1 cellular context compared by ENCODE assay signal in genomic region chr6:33391278-33392167, GRCh38.
TF ChIP-seq lines count a peak whose summit lies in the region.

KIFC1 (plus strand) TSS chr6:33391823; CDS start chr6:33391986, 163 bp downstream.

TF ChIP-seq in HepG2, 621 proteins besides CTCF, POLR2A, EP300 and RAD21 (continued from another document and continues in another):
- TF ChIP-seq POLR2AphosphoS5 (IDR thresholded peaks at IDR 0.05; ENCODE audit: low read depth, low read length) (peak; percentile 41), ZNF792 (CRISPR knock-in tag; IDR thresholded peaks at IDR 0.05) (peak; percentile 85), HMG20A (CRISPR knock-in tag; IDR thresholded peaks at IDR 0.05; ENCODE audit: borderline replicate concordance) (0 out of 2 replicates have a peak, but pooled peaks have one; percentile 50), KDM2A (CRISPR knock-in tag; IDR thresholded peaks at IDR 0.05; ENCODE audit: borderline replicate concordance, low read depth) (peak; percentile 96), ARID5B (CRISPR knock-in tag; IDR thresholded peaks at IDR 0.05) (peak; percentile 80), ESRRA (CRISPR knock-in tag; IDR thresholded peaks at IDR 0.05; ENCODE audit: low read depth) (peak; percentile 70; the same call in 1 of the 2 replicates), TGIF2 (CRISPR knock-in tag; IDR thresholded peaks at IDR 0.05) (peak; percentile 89), ZNF160 (CRISPR knock-in tag; IDR thresholded peaks at IDR 0.05) (peak; percentile 74), ZSCAN12 (CRISPR knock-in tag; IDR thresholded peaks at IDR 0.05) (0 out of 2 replicates have a peak, but pooled peaks have one; percentile 48), ZNF790 (CRISPR knock-in tag; IDR thresholded peaks at IDR 0.05; ENCODE audit: borderline replicate concordance) (no peak), ZNF12 (CRISPR knock-in tag; IDR thresholded peaks at IDR 0.05) (0 out of 2 replicates have a peak, but pooled peaks have one; percentile 62), ZNF343 (CRISPR knock-in tag; IDR thresholded peaks at IDR 0.05) (0 out of 2 replicates have a peak, but pooled peaks have one; percentile 70), PPARG (CRISPR knock-in tag; conservative IDR thresholded peaks at IDR 0.05) (peak; percentile 59; the same call in 1 of the 2 replicates), KMT2B (CRISPR knock-in tag; IDR thresholded peaks at IDR 0.05) (peak; percentile 88), ZNF33A (CRISPR knock-in tag; IDR thresholded peaks at IDR 0.05; ENCODE audit: borderline replicate concordance) (no peak; the same call in 1 of the 2 replicates), GATAD1 (CRISPR knock-in tag; IDR thresholded peaks at IDR 0.05) (peak; percentile 90), HES4 (CRISPR knock-in tag; IDR thresholded peaks at IDR 0.05; ENCODE audit: borderline replicate concordance) (no peak; the same call in 1 of the 2 replicates), ZNF749 (CRISPR knock-in tag; IDR thresholded peaks at IDR 0.05; ENCODE audit: borderline replicate concordance) (peak; percentile 28; the same call in 1 of the 2 replicates), ZNF788 (CRISPR knock-in tag; IDR thresholded peaks at IDR 0.05; ENCODE audit: borderline replicate concordance) (peak; percentile 94; the same call in 1 of the 2 replicates), ZNF576 (CRISPR knock-in tag; IDR thresholded peaks at IDR 0.05) (peak; percentile 72; the same call in 1 of the 2 replicates), RFXAP (CRISPR knock-in tag; IDR thresholded peaks at IDR 0.05; ENCODE audit: borderline replicate concordance) (peak; percentile 75; the same call in 1 of the 2 replicates), ZNF83 (CRISPR knock-in tag; IDR thresholded peaks at IDR 0.05; ENCODE audit: borderline replicate concordance) (peak; percentile 88), TEAD3 (CRISPR knock-in tag; optimal IDR thresholded peaks at IDR 0.05; ENCODE audit: borderline replicate concordance) (peak; percentile 74), HOXA3 (CRISPR knock-in tag; IDR thresholded peaks at IDR 0.05) (peak; percentile 100), SMC3 (IDR thresholded peaks at IDR 0.05; ENCODE audit: low read length) (peak; percentile 70), U2AF2 (IDR thresholded peaks at IDR 0.05; ENCODE audit: low read depth, low read length) (no peak), ZNF570 (CRISPR knock-in tag; IDR thresholded peaks at IDR 0.05; ENCODE audit: borderline replicate concordance) (no peak), LCORL (IDR thresholded peaks at IDR 0.05) (no peak), LCORL (CRISPR knock-in tag; IDR thresholded peaks at IDR 0.05) (peak; percentile 85), HNF4G (IDR thresholded peaks at IDR 0.05; ENCODE audit: borderline replicate concordance, low read depth, low read length) (no peak), HNF4G (CRISPR knock-in tag; IDR thresholded peaks at IDR 0.05; ENCODE audit: borderline replicate concordance, low read depth) (0 out of 2 replicates have a peak, but pooled peaks have one; percentile 26), ZSCAN31 (CRISPR knock-in tag; IDR thresholded peaks at IDR 0.05; ENCODE audit: low read depth) (peak; percentile 79), JARID2 (CRISPR knock-in tag; IDR thresholded peaks at IDR 0.05; ENCODE audit: insufficient replicate concordance) (no peak), KDM3A (CRISPR knock-in tag; IDR thresholded peaks at IDR 0.05; ENCODE audit: low read depth) (peak; percentile 66; the same call in 1 of the 2 replicates), POGK (CRISPR knock-in tag; conservative IDR thresholded peaks at IDR 0.05) (peak; percentile 98), ZNF407 (CRISPR knock-in tag; IDR thresholded peaks at IDR 0.05; ENCODE audit: not compliant biosample characterization) (no peak), TSC22D2 (CRISPR knock-in tag; IDR thresholded peaks at IDR 0.05; ENCODE audit: borderline replicate concordance) (peak; percentile 70), ZNF124 (CRISPR knock-in tag; IDR thresholded peaks at IDR 0.05) (peak; percentile 97), TAF1 (CRISPR knock-in tag; IDR thresholded peaks at IDR 0.05) (peak; percentile 77), DNMT1 (CRISPR knock-in tag; IDR thresholded peaks at IDR 0.05) (peak; percentile 68), ZBTB21 (CRISPR knock-in tag; IDR thresholded peaks at IDR 0.05) (peak; percentile 99), MIXL1 (CRISPR knock-in tag; IDR thresholded peaks at IDR 0.05) (peak; percentile 92), ZBTB3 (CRISPR knock-in tag; IDR thresholded peaks at IDR 0.05; ENCODE audit: borderline replicate concordance, low read depth) (peak; percentile 86; the same call in 1 of the 2 replicates)
- TF ChIP-seq, protein P1, sequence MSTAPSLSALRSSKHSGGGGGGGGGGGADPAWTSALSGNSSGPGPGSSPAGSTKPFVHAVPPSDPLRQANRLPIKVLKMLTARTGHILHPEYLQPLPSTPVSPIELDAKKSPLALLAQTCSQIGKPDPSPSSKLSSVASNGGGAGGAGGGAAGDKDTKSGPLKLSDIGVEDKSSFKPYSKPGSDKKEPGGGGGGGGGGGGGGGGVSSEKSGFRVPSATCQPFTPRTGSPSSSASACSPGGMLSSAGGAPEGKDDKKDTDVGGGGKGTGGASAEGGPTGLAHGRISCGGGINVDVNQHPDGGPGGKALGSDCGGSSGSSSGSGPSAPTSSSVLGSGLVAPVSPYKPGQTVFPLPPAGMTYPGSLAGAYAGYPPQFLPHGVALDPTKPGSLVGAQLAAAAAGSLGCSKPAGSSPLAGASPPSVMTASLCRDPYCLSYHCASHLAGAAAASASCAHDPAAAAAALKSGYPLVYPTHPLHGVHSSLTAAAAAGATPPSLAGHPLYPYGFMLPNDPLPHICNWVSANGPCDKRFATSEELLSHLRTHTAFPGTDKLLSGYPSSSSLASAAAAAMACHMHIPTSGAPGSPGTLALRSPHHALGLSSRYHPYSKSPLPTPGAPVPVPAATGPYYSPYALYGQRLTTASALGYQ (CRISPR knock-in tag; IDR thresholded peaks at IDR 0.05): peak; percentile 56; the same call in 1 of the 2 replicates
- TF ChIP-seq, protein P2, sequence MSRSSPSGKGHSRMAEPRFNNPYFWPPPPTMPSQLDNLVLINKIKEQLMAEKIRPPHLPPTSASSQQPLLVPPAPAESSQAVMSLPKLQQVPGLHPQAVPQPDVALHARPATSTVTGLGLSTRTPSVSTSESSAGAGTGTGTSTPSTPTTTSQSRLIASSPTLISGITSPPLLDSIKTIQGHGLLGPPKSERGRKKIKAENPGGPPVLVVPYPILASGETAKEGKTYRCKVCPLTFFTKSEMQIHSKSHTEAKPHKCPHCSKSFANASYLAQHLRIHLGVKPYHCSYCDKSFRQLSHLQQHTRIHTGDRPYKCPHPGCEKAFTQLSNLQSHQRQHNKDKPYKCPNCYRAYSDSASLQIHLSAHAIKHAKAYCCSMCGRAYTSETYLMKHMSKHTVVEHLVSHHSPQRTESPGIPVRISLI (CRISPR knock-in tag; IDR thresholded peaks at IDR 0.05; ENCODE audit: borderline replicate concordance): peak; percentile 24; the same call in 1 of the 2 replicates
- TF ChIP-seq, protein P3, sequence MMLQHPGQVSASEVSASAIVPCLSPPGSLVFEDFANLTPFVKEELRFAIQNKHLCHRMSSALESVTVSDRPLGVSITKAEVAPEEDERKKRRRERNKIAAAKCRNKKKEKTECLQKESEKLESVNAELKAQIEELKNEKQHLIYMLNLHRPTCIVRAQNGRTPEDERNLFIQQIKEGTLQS (CRISPR knock-in tag; IDR thresholded peaks at IDR 0.05): peak; percentile 73
